ENCODE assay signal across 10 cellular contexts in genomic region chr1:115933625-115934024, GRCh38.
"Had no signal": no experiment of that assay in that cellular context is flagged by ENCODE, and none has a peak within 500 bp of the region (broad histone marks: within the 10 kb centered on the region; RNA-seq: fewer than 3 reads in every experiment).

No MANE protein-coding gene starts in this region.

- H3K9me3 ChIP-seq: HAP-1 had no signal

- FAIRE-seq: H1 had no signal

- H3K36me3 ChIP-seq: HAP-1 had no signal

- DNase-seq: GM23248, GOT3, H7, H9, HCEC 1CT, HFFc6 had no signal

- ATAC-seq: GM23338, HCT116 had no signal

- H3K27ac ChIP-seq: GM23248 had no signal

- H3K4me3 ChIP-seq: GM23248, GM23338, HAP-1 had no signal
